ENCODE assay signal across 30 cellular contexts in the genomic region with DNA sequence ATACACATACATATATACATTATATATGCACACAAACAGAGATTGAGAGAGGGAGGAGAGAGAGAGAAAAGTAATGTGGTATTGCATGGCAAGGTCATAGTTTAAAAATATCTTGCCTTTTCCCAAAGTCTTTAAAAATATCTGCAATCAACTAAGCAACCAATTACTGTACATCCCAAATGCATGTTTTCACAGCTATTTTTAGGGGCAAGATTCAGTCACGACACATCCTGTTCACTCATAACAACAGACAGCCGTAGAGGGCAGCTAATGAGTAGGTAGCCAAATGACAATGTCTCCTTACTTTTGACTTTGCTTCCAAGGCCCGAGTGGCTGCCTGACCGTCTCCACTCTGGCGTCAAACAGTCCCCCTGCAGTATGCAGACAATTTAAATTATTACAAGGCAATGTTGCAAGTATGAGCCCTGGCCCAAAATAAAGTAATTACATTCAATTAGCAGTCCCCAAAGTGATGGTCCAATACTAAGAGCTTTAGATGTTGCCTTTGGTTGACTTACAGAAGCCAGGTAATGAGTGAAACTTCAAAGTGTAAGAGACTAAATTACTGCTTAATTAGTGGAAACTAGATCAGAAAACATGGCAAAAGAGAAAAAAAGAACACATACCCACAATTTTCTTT.
"Had no signal": no experiment of that assay in that cellular context is flagged by ENCODE, and none has a peak within 500 bp of the region (broad histone marks: within the 10 kb centered on the region; RNA-seq: fewer than 3 reads in every experiment).

No MANE protein-coding gene starts in this region.

- H3K4me3 ChIP-seq: ascending aorta, MG63, Peyer's patch, SJSA1 had no signal

- H3K27ac Mint-ChIP-seq: activated CD8-positive, alpha-beta memory T cell treated with anti-CD3 and anti-CD28 coated beads, Interleukin-2, amount 10 ng/mL, durations not matched to agents 7 days and 5 days; activated naive CD4-positive, alpha-beta T cell treated with anti-CD3 and anti-CD28 coated beads, Interleukin-2, amount 50 U/mL, for 72 hours; activated naive CD8-positive, alpha-beta T cell treated with anti-CD3 and anti-CD28 coated beads, Interleukin-2, amount 50 U/mL, for 24 hours; activated T-cell treated with anti-CD3 and anti-CD28 coated beads, Interleukin-2, amount 50 U/mL, for 24 hours; brain; T-helper 17 cell; WTC11 had no signal

- H3K9me3 Mint-ChIP-seq: activated naive CD8-positive, alpha-beta T cell treated with anti-CD3 and anti-CD28 coated beads, Interleukin-2, amount 50 U/mL, for 24 hours; central memory CD8-positive, alpha-beta T cell had no signal

- H3K9me3 ChIP-seq: ascending aorta, MG63, Peyer's patch, SJSA1 had no signal

- H3K27me3 ChIP-seq: ascending aorta, MG63, Peyer's patch, SJSA1 had no signal

- DNase-seq: activated CD4-positive, alpha-beta T cell treated with anti-CD3 and anti-CD28 coated beads for 48 hours; activated CD4-positive, alpha-beta T cell treated with anti-CD3 and anti-CD28 coated beads, Interleukin-2, amount 50 U/mL, for 48 hours; activated CD4-positive, CD25-positive, alpha-beta regulatory T cell treated with anti-CD3 and anti-CD28 coated beads, Interleukin-2, amount 50 U/mL, for 72 hours; activated CD8-positive, alpha-beta memory T cell treated with anti-CD3 and anti-CD28 coated beads, Interleukin-2, amount 10 ng/mL, durations not matched to agents 7 days and 5 days; activated effector memory CD4-positive, alpha-beta T cell treated with anti-CD3 and anti-CD28 coated beads, Interleukin-2, amount 50 U/mL, for 16 hours; activated naive CD4-positive, alpha-beta T cell treated with Interleukin-2 at 50 U/mL for 16 hours; activated naive CD8-positive, alpha-beta T cell treated with anti-CD3 and anti-CD28 coated beads, Interleukin-2, amount 50 U/mL, for 24 hours; activated T-cell treated with anti-CD3 and anti-CD28 coated beads, Interleukin-2, amount 50 U/mL, for 24 hours; amniotic stem cell; MG63; MV-4-11; NCI-H1092 treated with DMSO at 0.1 percent for 48 hours; NCI-H1417 treated with DMSO at 0.1 percent for 48 hours; NCI-H1694; NCI-H2029 treated with DMSO at 0.1 percent for 48 hours; NCI-H226; NCI-H526; NK-92 treated with Interleukin-12 subunit alpha and Interleukin-12 subunit beta, amount 100 ng/mL, for 24 hours; OCI-M1; Peyer's patch; SHP77; T-helper 17 cell; T-helper 9 cell had no signal

- H3K27me3 Mint-ChIP-seq: activated CD8-positive, alpha-beta memory T cell treated with anti-CD3 and anti-CD28 coated beads, Interleukin-2, amount 10 ng/mL, durations not matched to agents 7 days and 5 days; activated naive CD8-positive, alpha-beta T cell treated with anti-CD3 and anti-CD28 coated beads, Interleukin-2, amount 50 U/mL, for 24 hours; activated T-cell treated with anti-CD3 and anti-CD28 coated beads, Interleukin-2, amount 50 U/mL, for 24 hours; central memory CD8-positive, alpha-beta T cell; T-helper 17 cell had no signal

- H3K36me3 Mint-ChIP-seq: activated CD8-positive, alpha-beta memory T cell treated with anti-CD3 and anti-CD28 coated beads, Interleukin-2, amount 10 ng/mL, durations not matched to agents 7 days and 5 days; activated naive CD4-positive, alpha-beta T cell treated with anti-CD3 and anti-CD28 coated beads, Interleukin-2, amount 50 U/mL, for 72 hours; brain; WTC11 had no signal

- H3K27ac ChIP-seq: ascending aorta, Peyer's patch, RWPE1, SJSA1 had no signal

- H3K4me3 Mint-ChIP-seq: activated CD8-positive, alpha-beta memory T cell treated with anti-CD3 and anti-CD28 coated beads, Interleukin-2, amount 10 ng/mL, durations not matched to agents 7 days and 5 days; activated naive CD8-positive, alpha-beta T cell treated with anti-CD3 and anti-CD28 coated beads, Interleukin-2, amount 50 U/mL, for 24 hours; activated T-cell treated with anti-CD3 and anti-CD28 coated beads, Interleukin-2, amount 50 U/mL, for 24 hours; brain; central memory CD8-positive, alpha-beta T cell; T-helper 17 cell; WTC11 had no signal

- H3K4me1 Mint-ChIP-seq: activated CD8-positive, alpha-beta memory T cell treated with anti-CD3 and anti-CD28 coated beads, Interleukin-2, amount 10 ng/mL, durations not matched to agents 7 days and 5 days; activated naive CD8-positive, alpha-beta T cell treated with anti-CD3 and anti-CD28 coated beads, Interleukin-2, amount 50 U/mL, for 24 hours; brain; central memory CD8-positive, alpha-beta T cell; T-helper 17 cell; WTC11 had no signal

- H3K36me3 ChIP-seq: ascending aorta, MG63, Peyer's patch, SJSA1 had no signal

- H3K4me1 ChIP-seq: ascending aorta, Peyer's patch, SJSA1 had no signal
